In genomic region chr1:37755290-37755689, GRCh38 we compare ENCODE assay signal across 15 cellular contexts. TPM values are rescaled to one million over a fixed set of nuclear protein-coding genes. Genes with fewer than 3 reads are reported as not detected.
DNase-seq lines count a peak whose midpoint lies in the region; ATAC-seq, FAIRE-seq and TF ChIP-seq lines count a peak whose summit lies in the region.
"Had no signal": no experiment of that assay in that cellular context is flagged by ENCODE, and none has a peak within 500 bp of the region (broad histone marks: within the 10 kb centered on the region; RNA-seq: fewer than 3 reads in every experiment).

No MANE protein-coding gene starts in this region.

- no peaks in the 10 kb centered on the region for H3K9me3 Mint-ChIP-seq in activated T-helper 17 cell treated with anti-CD3 and anti-CD28 coated beads, Interleukin-2, amount 50 U/mL, for 72 hours
- H3K9me3 Mint-ChIP-seq: effector memory CD8-positive, alpha-beta T cell had no signal

- DNase-seq in activated CD8-positive, alpha-beta memory T cell treated with anti-CD3 and anti-CD28 coated beads, Interleukin-2, amount 50 U/mL, for 48 hours: peak; percentile 71
- no peak for DNase-seq in activated CD8-positive, alpha-beta memory T cell treated with anti-CD3 and anti-CD28 coated beads, Interleukin-2, amount 50 U/mL, for 4 hours
- DNase-seq in GM12892 (ENCODE audit: insufficient read length): no peak
- DNase-seq in occipital lobe (lab: John Stamatoyannopoulos, UW): peak; percentile 49
- no peak for DNase-seq in NCI-H2029 (lab: John Stamatoyannopoulos, UW)
- DNase-seq in NCI-H1694 (lab: John Stamatoyannopoulos, UW): no peak
- DNase-seq: activated effector memory CD4-positive, alpha-beta T cell treated with Interleukin-2 at 50 U/mL for 16 hours; brain microvascular endothelial cell; DMS153; effector memory CD8-positive, alpha-beta T cell; NCI-H1048 had no signal

- FAIRE-seq in GM12892 (lab: Jason Lieb, UNC): peak; percentile 63
- FAIRE-seq: frontal cortex had no signal

- H3K4me1 Mint-ChIP-seq in activated T-helper 17 cell treated with anti-CD3 and anti-CD28 coated beads, Interleukin-2, amount 50 U/mL, for 72 hours: no peaks in the 10 kb centered on the region

- peak; percentile 94 for ATAC-seq in activated T-helper 17 cell treated with anti-CD3 and anti-CD28 coated beads, Interleukin-2, amount 50 U/mL, for 72 hours (replicated peaks)
- no peak for ATAC-seq in GM21381 (IDR thresholded peaks at IDR 0.05; ENCODE audit: unreplicated experiment)
- ATAC-seq: effector memory CD8-positive, alpha-beta T cell had no signal

- no peak for TF ChIP-seq POLR2A in GM12892 (IDR thresholded peaks at IDR 0.05; ENCODE audit: low read depth, low read length)

- peak overlapping the region; percentile 56 for H3K27ac Mint-ChIP-seq in activated T-helper 17 cell treated with anti-CD3 and anti-CD28 coated beads, Interleukin-2, amount 50 U/mL, for 72 hours
- H3K27ac Mint-ChIP-seq: B cell; effector memory CD8-positive, alpha-beta T cell had no signal

- H3K4me3 Mint-ChIP-seq in activated T-helper 17 cell treated with anti-CD3 and anti-CD28 coated beads, Interleukin-2, amount 50 U/mL, for 72 hours: peak overlapping the region; percentile 64
- H3K4me3 Mint-ChIP-seq: B cell had no signal

- H3K27me3 Mint-ChIP-seq in activated T-helper 17 cell treated with anti-CD3 and anti-CD28 coated beads, Interleukin-2, amount 50 U/mL, for 72 hours: peaks cover 13% of the 10 kb centered on the region

- H3K36me3 Mint-ChIP-seq in activated T-helper 17 cell treated with anti-CD3 and anti-CD28 coated beads, Interleukin-2, amount 50 U/mL, for 72 hours (ENCODE audit: low read depth): no peaks in the 10 kb centered on the region

RNA-seq across cellular contexts. Expression of gene EPHA10, which starts 9.6 kb away (rescaled TPM):
- 0.17 TPM for polyA plus RNA-seq in GM12892 (2012; ENCODE audit: missing spikeins)
- 1 to 10 TPM; 1.4 to 1.7 TPM for total RNA-seq in activated T-helper 17 cell treated with anti-CD3 and anti-CD28 coated beads, Interleukin-2, amount 50 U/mL, for 72 hours
- total RNA-seq in occipital lobe: 10.1 TPM

RNA-seq across cellular contexts. Expression of gene MANEAL, which starts 38.4 kb away (rescaled TPM):
- 12.0 TPM for polyA plus RNA-seq in GM12892 (2012; ENCODE audit: missing spikeins)
- 1 to 10 TPM; 3.0 to 5.2 TPM for total RNA-seq in activated T-helper 17 cell treated with anti-CD3 and anti-CD28 coated beads, Interleukin-2, amount 50 U/mL, for 72 hours
- 30.7 TPM for total RNA-seq in occipital lobe

RNA-seq across cellular contexts. Expression of gene C1orf122, which starts 52.3 kb away (rescaled TPM):
- 11.1 TPM for polyA plus RNA-seq in GM12892 (2012; ENCODE audit: missing spikeins)
- total RNA-seq in activated T-helper 17 cell treated with anti-CD3 and anti-CD28 coated beads, Interleukin-2, amount 50 U/mL, for 72 hours: 10 to 100 TPM; 17.7 to 29.4 TPM
- total RNA-seq in occipital lobe: 10.3 TPM

RNA-seq across cellular contexts. Expression of gene YRDC, which starts 52.7 kb away (rescaled TPM):
- 31.7 TPM for polyA plus RNA-seq in GM12892 (2012; ENCODE audit: missing spikeins)
- total RNA-seq in activated T-helper 17 cell treated with anti-CD3 and anti-CD28 coated beads, Interleukin-2, amount 50 U/mL, for 72 hours: 10 to 100 TPM; 20.1 to 48.3 TPM
- 14.3 TPM for total RNA-seq in occipital lobe

Comparison
In these comparisons a context has a peak if more than half of its experiments do, and no peak if none do; other contexts are left out.
1. DNase-seq: peak in activated CD8-positive, alpha-beta memory T cell treated with anti-CD3 and anti-CD28 coated beads, Interleukin-2, amount 50 U/mL, for 48 hours (single experiment) and occipital lobe (single experiment); none in activated CD8-positive, alpha-beta memory T cell treated with anti-CD3 and anti-CD28 coated beads, Interleukin-2, amount 50 U/mL, for 4 hours (single experiment), GM12892 (single experiment), NCI-H2029 (single experiment) and NCI-H1694 (single experiment).